ENCODE assay signal across 7 cellular contexts in the genomic region with DNA sequence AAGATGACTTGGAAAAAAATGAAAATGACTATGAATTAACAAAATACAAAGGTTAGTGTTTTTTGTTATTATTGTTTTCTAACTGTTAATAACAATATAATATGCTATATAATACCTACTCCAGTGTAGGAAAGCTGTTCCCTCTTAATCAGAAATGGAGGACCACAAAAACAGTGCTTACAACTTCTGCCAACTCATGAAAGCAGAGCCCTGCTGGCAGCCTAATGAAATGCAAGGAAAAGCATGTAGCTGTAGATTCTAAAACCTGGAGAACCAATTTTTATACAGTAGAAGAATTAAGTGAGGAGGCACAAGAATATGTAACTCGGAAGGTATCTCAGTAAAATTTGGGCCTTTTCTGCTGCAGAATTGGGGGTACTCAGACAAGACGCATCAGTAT. TPM values are rescaled to one million over a fixed set of nuclear protein-coding genes. Genes with fewer than 3 reads are reported as not detected.
A peak's percentile ranks its signal among the peaks of the same experiment; 100 is the strongest.
DNase-seq lines count a peak whose midpoint lies in the region; ATAC-seq and TF ChIP-seq lines count a peak whose summit lies in the region.

No MANE protein-coding gene starts in this region.

- no peak overlapping the region for H4K8ac ChIP-seq in mesendoderm (ENCODE audit: low read depth, low read length)

- H3K23ac ChIP-seq in mesendoderm (ENCODE audit: low read length): no peak overlapping the region

- ATAC-seq in HG03280 (IDR thresholded peaks at IDR 0.05; ENCODE audit: unreplicated experiment): no peak

- no peak overlapping the region for H2BK120ac ChIP-seq in mesendoderm (ENCODE audit: low read depth, low read length)

- no peak overlapping the region for H3K56ac ChIP-seq in mesendoderm (ENCODE audit: low read length)

- no peak overlapping the region for H3K4ac ChIP-seq in mesendoderm (ENCODE audit: low read depth, low read length)

- H3K79me2 ChIP-seq in mesendoderm (ENCODE audit: control insufficient read depth, insufficient read depth, low read length): no peaks in the 10 kb centered on the region

- H3K18ac ChIP-seq in mesendoderm (ENCODE audit: low read length): no peak overlapping the region

- TF ChIP-seq CTCF in astrocyte of the spinal cord (IDR thresholded peaks at IDR 0.05; ENCODE audit: low read depth, low read length): peak; percentile 60
- TF ChIP-seq CTCF in uterus (IDR thresholded peaks at IDR 0.05): peak in 1 of 4 experiments; percentile 9

- no peak overlapping the region for H3K9ac ChIP-seq in mesendoderm (ENCODE audit: low read length)

- H3K9me3 ChIP-seq in uterus: no peaks in the 10 kb centered on the region

- DNase-seq in Daoy (ENCODE audit: low read depth) (peak; percentile 13), Kasumi-1 (lab: John Stamatoyannopoulos, UW) (peak; percentile 58 to 66), astrocyte of the spinal cord (ENCODE audit: low read depth, low spot score) (peak; percentile 44), mesendoderm (peak; percentile 71), uterus (no peak), posterior vena cava (ENCODE audit: low spot score) (no peak)

- no peak overlapping the region for H4K5ac ChIP-seq in mesendoderm (ENCODE audit: low read length)

- no peak overlapping the region for H2BK15ac ChIP-seq in mesendoderm (replicated peaks; ENCODE audit: low read depth)

- H2BK5ac ChIP-seq in mesendoderm (ENCODE audit: low read length): no peak overlapping the region

- in situ Hi-C loops in astrocyte of the spinal cord (cut with HindIII; ENCODE audit: low sequenced_read_pairs): no loop called here

- H3K4me3 ChIP-seq in astrocyte of the spinal cord (ENCODE audit: low read depth, low read length): no peak overlapping the region
- no peak overlapping the region for H3K4me3 ChIP-seq in mesendoderm (ENCODE audit: low read length)
- H3K4me3 ChIP-seq in uterus: no peak overlapping the region

- WGBS in mesendoderm (ENCODE audit: extremely low coverage, insufficient coverage, low lambda C conversion rate): no CpG with 5 or more reads among the region's 2 CpGs

- H3K4me2 ChIP-seq in mesendoderm (ENCODE audit: low read length): no peak overlapping the region

- H2AK5ac ChIP-seq in mesendoderm (ENCODE audit: low read length): no peak overlapping the region

- no peaks in the 10 kb centered on the region for H3K79me1 ChIP-seq in mesendoderm (ENCODE audit: low read length)

- H3K27ac ChIP-seq in mesendoderm (ENCODE audit: low read depth, low read length) (no peak overlapping the region), uterus (no peak overlapping the region)

- H3K27me3 ChIP-seq in mesendoderm (ENCODE audit: insufficient read depth, low read length, poor library complexity) (no peaks in the 10 kb centered on the region), uterus (no peaks in the 10 kb centered on the region)

- intact Hi-C loops in uterus (cut with DNase I; ENCODE audit: low total_unique reads): no loop called here
- intact Hi-C loops in posterior vena cava (cut with DNase I): no loop called here

- H3K4me1 ChIP-seq in mesendoderm (ENCODE audit: control insufficient read depth, low read depth, low read length) (peaks cover 2% of the 10 kb centered on the region), uterus (no peaks in the 10 kb centered on the region)

- no peak for TF ChIP-seq POLR2A in uterus (IDR thresholded peaks at IDR 0.05)

- no peaks in the 10 kb centered on the region for H3K36me3 ChIP-seq in mesendoderm (ENCODE audit: control insufficient read depth, insufficient read depth, low read length)
- H3K36me3 ChIP-seq in uterus: no peaks in the 10 kb centered on the region

RNA-seq across cellular contexts. Expression of gene PHIP, which starts 29.4 kb away (rescaled TPM):
- 23.1 and 25.1 TPM in 2 replicates for total RNA-seq in Daoy (2014; rRNA removed; shearing (Covaris generic))
- polyA plus RNA-seq in mesendoderm (2013, experiment 1 of 2): 20.1 TPM
- 20.0 TPM for polyA plus RNA-seq in mesendoderm (2013, experiment 2 of 2)
- total RNA-seq in uterus (10 to 100 TPM; 40.6 to 85.3 (median 53.9) TPM), posterior vena cava (10 to 100 TPM; 25.5 to 27.4 TPM)

Comparison
In these comparisons a context has a peak if more than half of its experiments do, and no peak if none do; other contexts are left out.
1. DNase-seq: peak in Daoy (single experiment), Kasumi-1 (2 of 2), astrocyte of the spinal cord (single experiment) and mesendoderm (single experiment); none in uterus (0 of 2) and posterior vena cava (single experiment).